In the genomic region with DNA sequence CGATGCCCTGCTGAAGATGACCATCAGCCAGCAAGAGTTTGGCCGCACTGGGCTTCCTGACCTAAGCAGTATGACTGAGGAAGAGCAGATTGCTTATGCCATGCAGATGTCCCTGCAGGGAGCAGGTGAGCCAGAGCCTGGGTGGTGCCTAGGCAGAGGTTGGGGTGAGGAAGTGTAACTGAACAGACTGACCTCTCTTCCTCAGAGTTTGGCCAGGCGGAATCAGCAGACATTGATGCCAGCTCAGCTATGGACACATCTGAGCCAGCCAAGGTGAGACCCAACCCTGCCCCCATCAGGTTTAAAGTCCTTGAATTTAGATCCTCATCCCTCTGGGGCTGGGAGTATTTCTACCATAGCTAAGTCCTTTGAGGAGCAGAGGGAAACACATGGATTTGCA, we compare ENCODE assay signal across 1 cellular context.
TF ChIP-seq lines count a peak whose summit lies in the region.

No MANE protein-coding gene starts in this region.

TF ChIP-seq in HepG2, 621 proteins besides CTCF, POLR2A, EP300 and RAD21:
- TF ChIP-seq RXRA (CRISPR knock-in tag; IDR thresholded peaks at IDR 0.05) (no peak), NR0B2 (CRISPR knock-in tag; IDR thresholded peaks at IDR 0.05) (no peak), ZNF761 (CRISPR knock-in tag; conservative IDR thresholded peaks at IDR 0.05) (no peak), ZNF17 (CRISPR knock-in tag; IDR thresholded peaks at IDR 0.05) (no peak), NRL (CRISPR knock-in tag; IDR thresholded peaks at IDR 0.05; ENCODE audit: borderline replicate concordance) (peak; percentile 33; the same call in 1 of the 2 replicates), JUN (CRISPR knock-in tag; IDR thresholded peaks at IDR 0.05) (no peak), ARHGAP35 (CRISPR knock-in tag; IDR thresholded peaks at IDR 0.05; ENCODE audit: borderline replicate concordance) (no peak), ZNF501 (CRISPR knock-in tag; IDR thresholded peaks at IDR 0.05) (0 out of 2 replicates have a peak, but pooled peaks have one; percentile 4), RBM22 (optimal IDR thresholded peaks at IDR 0.05; ENCODE audit: low read length) (no peak), ZSCAN29 (CRISPR knock-in tag; conservative IDR thresholded peaks at IDR 0.05) (no peak), ZKSCAN5 (CRISPR knock-in tag; IDR thresholded peaks at IDR 0.05) (no peak)
